Comparison of ENCODE assay signal across 8 cellular contexts in genomic region chr12:102120886-102121285, GRCh38. TPM values are rescaled to one million over a fixed set of nuclear protein-coding genes. Genes with fewer than 3 reads are reported as not detected.
DNase-seq lines count a peak whose midpoint lies in the region; ATAC-seq, FAIRE-seq and TF ChIP-seq lines count a peak whose summit lies in the region.

No MANE protein-coding gene starts in this region.

- TF ChIP-seq POLR2A in endothelial cell of umbilical vein (IDR thresholded peaks at IDR 0.05; ENCODE audit: low read depth, low read length), result no peak

- peaks cover 41% of the 10 kb centered on the region for H3K79me2 ChIP-seq in endothelial cell of umbilical vein (ENCODE audit: control insufficient read depth, insufficient read depth, low read length)
- no peaks in the 10 kb centered on the region for H3K79me2 ChIP-seq in parathyroid adenoma

- BruUV-seq in endothelial cell of umbilical vein (replicated peaks; lab: Mats Ljungman, UMichigan), result no TSS peak

- H3K9ac ChIP-seq in endothelial cell of umbilical vein (replicated peaks; ENCODE audit: extremely low read depth, insufficient read depth, low read length) (peak overlapping the region; percentile 87), parathyroid adenoma (no peak overlapping the region)

- H3K27me3 ChIP-seq in BJ (ENCODE audit: control insufficient read depth, insufficient read depth, low read length), result no peaks in the 10 kb centered on the region
- H3K27me3 ChIP-seq in endothelial cell of umbilical vein (ENCODE audit: control insufficient read depth in 2 of 2, insufficient read depth in 2 of 2, low read length in 2 of 2), result no peaks in the 10 kb centered on the region
- no peaks in the 10 kb centered on the region for H3K27me3 ChIP-seq in parathyroid adenoma (ENCODE audit: control insufficient read depth, insufficient read depth, low read length)

- peaks cover 17% of the 10 kb centered on the region for H3K4me1 ChIP-seq in endothelial cell of umbilical vein (ENCODE audit: control insufficient read depth, extremely low read depth, insufficient read depth, low read length)
- H3K4me1 ChIP-seq in parathyroid adenoma, result peaks cover 3% of the 10 kb centered on the region

- H3K9me1 ChIP-seq in endothelial cell of umbilical vein (replicated peaks; ENCODE audit: control insufficient read depth, extremely low read depth, insufficient read depth, low read length), result no peaks in the 10 kb centered on the region

- peak overlapping the region; percentile 99 for H2AFZ ChIP-seq in endothelial cell of umbilical vein (ENCODE audit: low read depth, low read length)
- H2AFZ ChIP-seq in parathyroid adenoma, result peak overlapping the region; percentile 100

- no peak for DNase-seq in BJ (ENCODE audit: low read depth)
- peak; percentile 25 for DNase-seq in RPMI7951 (ENCODE audit: low read depth)
- DNase-seq in endothelial cell of umbilical vein (ENCODE audit: low read depth, low spot score), result peak; percentile 27
- DNase-seq in NCI-H1436 treated with DMSO at 0.1 percent for 48 hours (lab: John Stamatoyannopoulos, UW), result no peak
- no peak for DNase-seq in NCI-H510A (lab: John Stamatoyannopoulos, UW)

- no peak for TF ChIP-seq CTCF in BJ (IDR thresholded peaks at IDR 0.05; ENCODE audit: insufficient read depth, low read depth, low read length)
- no peak for TF ChIP-seq CTCF in endothelial cell of umbilical vein (IDR thresholded peaks at IDR 0.05; ENCODE audit: extremely low read depth in 1 of 2, insufficient read depth in 1 of 2, low read depth in 1 of 2, low read length in 2 of 2)
- TF ChIP-seq CTCF in parathyroid adenoma (IDR thresholded peaks at IDR 0.05), result no peak

- POLR2A ChIA-PET in BJ (lab: Charles Lee), result no interaction called here
- POLR2A ChIA-PET in endothelial cell of umbilical vein (lab: Charles Lee), result no interaction called here

- peak; percentile 48 for FAIRE-seq in endothelial cell of umbilical vein (lab: Jason Lieb, UNC)

- dilution Hi-C loops in endothelial cell of umbilical vein (cut with MboI; ENCODE audit: extremely low pct_ligation_motif_present, low sequenced_read_pairs), result no loop called here

- peak overlapping the region; percentile 68 for H3K4me3 ChIP-seq in BJ (ENCODE audit: low read depth, low read length)
- H3K4me3 ChIP-seq in endothelial cell of umbilical vein (replicated peaks in 1 of 3; ENCODE audit: insufficient read depth in 1 of 3, low read depth in 1 of 3, low read length in 3 of 3), result peak overlapping the region; percentile 67 to 96 (median 89)
- H3K4me3 ChIP-seq in parathyroid adenoma (ENCODE audit: low read depth, low read length), result no peak overlapping the region

- CTCF ChIA-PET in BJ (lab: Yijun Ruan, JAX) (interaction anchor here (0.6 to 1.0 kb wide), 2 partner anchors 9 to 758 kb away, joined by 3 to 4 read pairs; no protein-coding TSS in a partner anchor), endothelial cell of umbilical vein (lab: Charles Lee) (interaction anchor here (1.6 to 2.6 kb wide), 3 partner anchors 23 to 363 kb away, joined by 3 to 21 read pairs (median 5); no protein-coding TSS in a partner anchor)

- no peaks in the 10 kb centered on the region for H4K20me1 ChIP-seq in endothelial cell of umbilical vein (replicated peaks; ENCODE audit: control insufficient read depth, extremely low read depth, insufficient read depth, low read length)

- H3K36me3 ChIP-seq in BJ (ENCODE audit: control insufficient read depth, insufficient read depth, low read length) (no peaks in the 10 kb centered on the region; the same call in 1 of the 2 replicates), endothelial cell of umbilical vein (ENCODE audit: control insufficient read depth in 2 of 2, extremely low read depth in 1 of 2, insufficient read depth in 2 of 2, low read length in 2 of 2) (peaks cover 0 to 6% of the 10 kb centered on the region in 2 experiments), parathyroid adenoma (ENCODE audit: control insufficient read depth, insufficient read depth, low read length) (no peaks in the 10 kb centered on the region)

- ATAC-seq in GM19395 (IDR thresholded peaks at IDR 0.05; ENCODE audit: unreplicated experiment), result peak; percentile 1
- no peak for ATAC-seq in GM18511 (IDR thresholded peaks at IDR 0.05; ENCODE audit: unreplicated experiment)

- H3K9me3 ChIP-seq in endothelial cell of umbilical vein (replicated peaks; ENCODE audit: control insufficient read depth, insufficient read depth, low read length) (no peaks in the 10 kb centered on the region), parathyroid adenoma (ENCODE audit: control insufficient read depth, low read length) (no peaks in the 10 kb centered on the region)

- H3K27ac ChIP-seq in endothelial cell of umbilical vein (ENCODE audit: insufficient read depth, low read depth, low read length), result peak overlapping the region; percentile 73
- no peak overlapping the region for H3K27ac ChIP-seq in parathyroid adenoma

- intact Hi-C loops in endothelial cell of umbilical vein (cut with micrococcal nuclease), result loop anchor here (1.0 to 10.0 kb wide), 6 partner anchors 22 to 363 kb away; no protein-coding TSS in a partner anchor

- peak overlapping the region; percentile 77 for H3K4me2 ChIP-seq in endothelial cell of umbilical vein (ENCODE audit: insufficient read depth, low read length)
- H3K4me2 ChIP-seq in parathyroid adenoma (ENCODE audit: low read length), result no peak overlapping the region

TF ChIP-seq in endothelial cell of umbilical vein, 7 proteins besides CTCF, POLR2A, EP300 and RAD21:
- TF ChIP-seq POLR2AphosphoS5 (IDR thresholded peaks at IDR 0.05; ENCODE audit: insufficient read depth, low read depth, low read length) (no peak), EZH2 (IDR thresholded peaks at IDR 0.05; ENCODE audit: borderline replicate concordance, low read depth, low read length, severe bottlenecking) (no peak), JUN (IDR thresholded peaks at IDR 0.05; ENCODE audit: borderline replicate concordance, insufficient read depth, insufficient read length, low read depth) (no peak), GATA2 (IDR thresholded peaks at IDR 0.05; ENCODE audit: insufficient read depth, insufficient read length, low read depth, low read length) (no peak), MAX (IDR thresholded peaks at IDR 0.05; ENCODE audit: insufficient read depth, insufficient read length) (peak; percentile 18), FOS (IDR thresholded peaks at IDR 0.05; ENCODE audit: borderline replicate concordance, insufficient read depth, low read length) (no peak), MYC (IDR thresholded peaks at IDR 0.05; ENCODE audit: low read depth, low read length) (no peak)
TF ChIP-seq in endothelial cell of umbilical vein: peak in this region for 1.

RNA-seq across cellular contexts. Expression of gene PARPBP, which starts 0.9 kb away (rescaled TPM):
- 3.9 and 6.4 TPM in 2 replicates for polyA plus RNA-seq in BJ (2011; rRNA removed)
- 2.4 and 2.7 TPM in 2 replicates for polyA minus RNA-seq in BJ (2011; rRNA and poly(A)+ RNA removed)
- total RNA-seq in RPMI7951 (2014; rRNA removed; shearing (Covaris generic)), result 43.1 and 59.6 TPM in 2 replicates
- total RNA-seq in endothelial cell of umbilical vein, result 19.0 and 19.6 TPM in 2 replicates
- 2.6 and 4.2 TPM in 2 replicates for polyA plus RNA-seq in endothelial cell of umbilical vein
- polyA plus RNA-seq in endothelial cell of umbilical vein (2011; cell fraction: cytosol; rRNA removed), result 5.7 and 6.1 TPM in 2 replicates
- polyA plus RNA-seq in endothelial cell of umbilical vein (2011; cell fraction: nucleus; rRNA removed), result 9.2 and 16.9 TPM in 2 replicates
- 7.7 and 19.8 TPM in 2 replicates for polyA plus RNA-seq in endothelial cell of umbilical vein (2012)
- polyA minus RNA-seq in endothelial cell of umbilical vein, result 9.3 and 11.9 TPM in 2 replicates
- 12.9 TPM for polyA minus RNA-seq in endothelial cell of umbilical vein (2011; cell fraction: cytosol; rRNA and poly(A)+ RNA removed)
- polyA minus RNA-seq in endothelial cell of umbilical vein (2011; cell fraction: nucleus; rRNA and poly(A)+ RNA removed), result 20.6 and 44.3 TPM in 2 replicates

RNA-seq across cellular contexts. Expression of gene NUP37, which starts 1.0 kb away (rescaled TPM):
- 22.6 and 46.2 TPM in 2 replicates for polyA plus RNA-seq in BJ (2011; rRNA removed)
- polyA minus RNA-seq in BJ (2011; rRNA and poly(A)+ RNA removed), result 7.2 and 8.9 TPM in 2 replicates
- total RNA-seq in RPMI7951 (2014; rRNA removed; shearing (Covaris generic)), result 74.9 and 82.5 TPM in 2 replicates
- total RNA-seq in endothelial cell of umbilical vein, result 41.3 and 46.8 TPM in 2 replicates
- polyA plus RNA-seq in endothelial cell of umbilical vein, result 20.1 and 25.0 TPM in 2 replicates
- polyA plus RNA-seq in endothelial cell of umbilical vein (2011; cell fraction: cytosol; rRNA removed), result 37.6 and 43.5 TPM in 2 replicates
- polyA plus RNA-seq in endothelial cell of umbilical vein (2011; cell fraction: nucleus; rRNA removed), result 24.2 and 32.7 TPM in 2 replicates
- 36.3 and 64.0 TPM in 2 replicates for polyA plus RNA-seq in endothelial cell of umbilical vein (2012)
- polyA minus RNA-seq in endothelial cell of umbilical vein, result 11.2 and 16.5 TPM in 2 replicates
- 27.2 TPM for polyA minus RNA-seq in endothelial cell of umbilical vein (2011; cell fraction: cytosol; rRNA and poly(A)+ RNA removed)
- polyA minus RNA-seq in endothelial cell of umbilical vein (2011; cell fraction: nucleus; rRNA and poly(A)+ RNA removed), result 9.2 and 14.2 TPM in 2 replicates

RNA-seq across cellular contexts. Expression of gene WASHC3, which starts 59.1 kb away (rescaled TPM):
- polyA plus RNA-seq in BJ (2011; rRNA removed) (34.5 and 66.9 TPM in 2 replicates), endothelial cell of umbilical vein (28.2 and 28.8 TPM in 2 replicates)
- polyA minus RNA-seq in BJ (2011; rRNA and poly(A)+ RNA removed), result 11.8 and 16.9 TPM in 2 replicates
- 140 and 142 TPM in 2 replicates for total RNA-seq in RPMI7951 (2014; rRNA removed; shearing (Covaris generic))
- 26.1 and 27.8 TPM in 2 replicates for total RNA-seq in endothelial cell of umbilical vein
- polyA plus RNA-seq in endothelial cell of umbilical vein (2011; cell fraction: cytosol; rRNA removed), result 46.9 and 47.4 TPM in 2 replicates
- polyA plus RNA-seq in endothelial cell of umbilical vein (2011; cell fraction: nucleus; rRNA removed), result 27.1 and 29.2 TPM in 2 replicates
- polyA plus RNA-seq in endothelial cell of umbilical vein (2012), result 27.4 and 28.2 TPM in 2 replicates
- 21.0 and 21.2 TPM in 2 replicates for polyA minus RNA-seq in endothelial cell of umbilical vein
- polyA minus RNA-seq in endothelial cell of umbilical vein (2011; cell fraction: cytosol; rRNA and poly(A)+ RNA removed), result 9.8 TPM
- 19.2 and 23.9 TPM in 2 replicates for polyA minus RNA-seq in endothelial cell of umbilical vein (2011; cell fraction: nucleus; rRNA and poly(A)+ RNA removed)

Comparison
In these comparisons a context has a peak if more than half of its experiments do, and no peak if none do; other contexts are left out.
1. DNase-seq: peak in RPMI7951 (single experiment) and endothelial cell of umbilical vein (single experiment); none in BJ (single experiment), NCI-H1436 treated with DMSO at 0.1 percent for 48 hours (single experiment) and NCI-H510A (single experiment).